Comparison of ENCODE assay signal across 8 cellular contexts in the genomic region with DNA sequence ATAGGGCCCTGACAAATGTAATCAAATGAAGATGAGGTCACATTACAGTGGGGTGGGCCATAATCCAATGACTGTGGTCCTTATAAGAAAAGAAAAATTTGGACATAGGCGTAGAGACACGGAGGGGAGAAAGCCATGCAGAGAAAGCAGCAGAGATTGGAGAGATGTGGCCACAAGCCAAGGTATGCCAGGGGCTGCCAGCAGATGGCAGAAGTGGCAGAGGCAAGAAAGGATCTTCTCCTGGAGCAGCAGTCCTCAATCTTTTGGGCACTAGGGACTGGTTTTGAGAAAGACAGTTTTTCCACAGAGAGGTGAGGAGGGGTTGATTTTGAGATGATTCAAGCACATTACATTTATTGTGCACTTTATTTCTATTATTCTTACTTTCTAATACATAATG.
DNase-seq lines count a peak whose midpoint lies in the region; ATAC-seq, FAIRE-seq and TF ChIP-seq lines count a peak whose summit lies in the region.

No MANE protein-coding gene starts in this region.

- in situ Hi-C loops in GM12878 (cut with MboI): no loop called here

- WGBS in GM12878 (ENCODE audit: insufficient coverage, insufficient replicate concordance, low lambda C conversion rate, missing lambda C conversion rate): 35% methylated on average over 2 of the region's 2 CpGs

- no peaks in the 10 kb centered on the region for H3K36me3 Mint-ChIP-seq in activated naive CD8-positive, alpha-beta T cell treated with anti-CD3 and anti-CD28 coated beads, Interleukin-2, amount 50 U/mL, for 24 hours (ENCODE audit: low read depth)
- H3K36me3 Mint-ChIP-seq in activated naive CD8-positive, alpha-beta T cell treated with anti-CD3 and anti-CD28 coated beads for 36 hours: no peaks in the 10 kb centered on the region

- H3K27me3 Mint-ChIP-seq in activated naive CD8-positive, alpha-beta T cell treated with anti-CD3 and anti-CD28 coated beads, Interleukin-2, amount 50 U/mL, for 24 hours: peaks cover 15% of the 10 kb centered on the region
- peaks cover 28% of the 10 kb centered on the region for H3K27me3 Mint-ChIP-seq in activated naive CD8-positive, alpha-beta T cell treated with anti-CD3 and anti-CD28 coated beads for 36 hours

- TF ChIP-seq EP300 in GM12878 (IDR thresholded peaks at IDR 0.05; ENCODE audit: borderline replicate concordance in 1 of 2, control insufficient read depth in 1 of 2, low read depth in 2 of 2, low read length in 2 of 2): no peak

- H2AFZ ChIP-seq in GM12878 (ENCODE audit: control insufficient read depth, low read depth, low read length): no peak overlapping the region

- peak; percentile 24 to 35 (median 31); a peak in 4 of 6 replicates for TF ChIP-seq CTCF in GM12878 (IDR thresholded peaks at IDR 0.05 in 2 of 3, conservative IDR thresholded peaks at IDR 0.05 in 1 of 3; ENCODE audit: control insufficient read depth in 2 of 3, extremely low read depth in 1 of 3, insufficient read depth in 1 of 3, low read depth in 3 of 3, low read length in 3 of 3)

- intact Hi-C loops in GM12878 (cut with micrococcal nuclease; ENCODE audit: unreplicated experiment): loop anchor here (5.0 kb wide), 1 partner anchor 110 kb away; no protein-coding TSS in a partner anchor

- CTCF ChIA-PET in GM12878 (lab: Yijun Ruan, JAX): no interaction called here

- H3K36me3 ChIP-seq in GM12878 (ENCODE audit: control insufficient read depth in 2 of 2, insufficient read depth in 2 of 2, low read length in 1 of 2): no peaks in the 10 kb centered on the region

- no peaks in the 10 kb centered on the region for H3K79me2 ChIP-seq in GM12878 (ENCODE audit: control insufficient read depth, insufficient read depth, low read length)

- no peak; the same call in 1 of the 2 replicates for TF ChIP-seq RAD21 in GM12878 (IDR thresholded peaks at IDR 0.05; ENCODE audit: insufficient read depth, low read depth, low read length)

- H3K9me3 ChIP-seq in GM12878 (replicated peaks; ENCODE audit: control insufficient read depth, insufficient read depth, low read length): no peaks in the 10 kb centered on the region

- no peaks in the 10 kb centered on the region for H3K4me1 ChIP-seq in GM12878 (ENCODE audit: control insufficient read depth, insufficient read depth, low read length)

- H3K27me3 ChIP-seq in GM12878 (replicated peaks in 1 of 2; ENCODE audit: control insufficient read depth in 2 of 2, insufficient read depth in 2 of 2, low read length in 1 of 2): no peaks in the 10 kb centered on the region

- TF ChIP-seq POLR2A in GM12878 (IDR thresholded peaks at IDR 0.05; ENCODE audit: low read depth, low read length): no peak

- no peak overlapping the region for H3K9ac ChIP-seq in GM12878 (ENCODE audit: control insufficient read depth, insufficient read depth, low read length)

- POLR2A ChIA-PET in GM12878 (lab: Charles Lee): no interaction called here

- FAIRE-seq in GM12878 (lab: Jason Lieb, UNC): no peak

- RAD21 ChIA-PET in GM12878 (lab: Charles Lee; ENCODE audit: unreplicated experiment): no interaction called here

- no peaks in the 10 kb centered on the region for H3K4me1 Mint-ChIP-seq in activated naive CD8-positive, alpha-beta T cell treated with anti-CD3 and anti-CD28 coated beads, Interleukin-2, amount 50 U/mL, for 24 hours
- peaks cover 1% of the 10 kb centered on the region for H3K4me1 Mint-ChIP-seq in activated naive CD8-positive, alpha-beta T cell treated with anti-CD3 and anti-CD28 coated beads for 36 hours

- ATAC-seq in activated naive CD8-positive, alpha-beta T cell treated with anti-CD3 and anti-CD28 coated beads, Interleukin-2, amount 50 U/mL, for 24 hours: no peak
- ATAC-seq in GM12878: no peak
- ATAC-seq in GM19463 (IDR thresholded peaks at IDR 0.05; ENCODE audit: unreplicated experiment): no peak
- no peak for ATAC-seq in HG02763 (IDR thresholded peaks at IDR 0.05; ENCODE audit: unreplicated experiment)

- no peak overlapping the region for H3K27ac Mint-ChIP-seq in activated naive CD8-positive, alpha-beta T cell treated with anti-CD3 and anti-CD28 coated beads, Interleukin-2, amount 50 U/mL, for 24 hours
- H3K27ac Mint-ChIP-seq in activated naive CD8-positive, alpha-beta T cell treated with anti-CD3 and anti-CD28 coated beads for 36 hours: no peak overlapping the region

- no TSS peak for BruUV-seq in GM12878 (replicated peaks; lab: Mats Ljungman, UMichigan)

- DNase-seq in activated naive CD8-positive, alpha-beta T cell treated with anti-CD3 and anti-CD28 coated beads, Interleukin-2, amount 50 U/mL, for 24 hours: peak; percentile 20
- no peak for DNase-seq in activated naive CD8-positive, alpha-beta T cell treated with anti-CD3 and anti-CD28 coated beads for 36 hours
- peak; percentile 16 for DNase-seq in NCI-H1105 (lab: John Stamatoyannopoulos, UW)
- no peak for DNase-seq in GM12878 (ENCODE audit: low read depth, low spot score)
- peak; percentile 11 for DNase-seq in stimulated activated CD8-positive, alpha-beta memory T cell treated with anti-CD3 and anti-CD28 coated beads, Interleukin-12 subunit alpha, Interleukin-12 subunit beta, amount 100 ng/mL, for 1 hour (ENCODE audit: low read depth)
- no peak for DNase-seq in stimulated activated naive CD4-positive, alpha-beta T cell (lab: John Stamatoyannopoulos, UW)

- no peak overlapping the region for H3K4me3 ChIP-seq in GM12878

- no peak overlapping the region for H3K4me3 Mint-ChIP-seq in activated naive CD8-positive, alpha-beta T cell treated with anti-CD3 and anti-CD28 coated beads, Interleukin-2, amount 50 U/mL, for 24 hours
- no peak overlapping the region for H3K4me3 Mint-ChIP-seq in activated naive CD8-positive, alpha-beta T cell treated with anti-CD3 and anti-CD28 coated beads for 36 hours

- H3K27ac ChIP-seq in GM12878 (ENCODE audit: control insufficient read depth, insufficient read depth): no peak overlapping the region

- H3K4me2 ChIP-seq in GM12878 (ENCODE audit: control insufficient read depth, insufficient read depth): no peak overlapping the region

- H4K20me1 ChIP-seq in GM12878 (ENCODE audit: control insufficient read depth, insufficient read depth): no peaks in the 10 kb centered on the region

- SMC1A ChIA-PET in GM12878 (lab: Charles Lee; ENCODE audit: uncharacterized antibody, unreplicated experiment): no interaction called here

- peaks cover 5% of the 10 kb centered on the region for H3K9me3 Mint-ChIP-seq in activated naive CD8-positive, alpha-beta T cell treated with anti-CD3 and anti-CD28 coated beads, Interleukin-2, amount 50 U/mL, for 24 hours
- peaks cover 3% of the 10 kb centered on the region for H3K9me3 Mint-ChIP-seq in activated naive CD8-positive, alpha-beta T cell treated with anti-CD3 and anti-CD28 coated beads for 36 hours

TF ChIP-seq in GM12878, 131 proteins besides CTCF, POLR2A, EP300 and RAD21:
- TF ChIP-seq SIX5 (IDR thresholded peaks at IDR 0.05; ENCODE audit: low read depth, low read length, severe bottlenecking) (no peak), CBX5 (IDR thresholded peaks at IDR 0.05; ENCODE audit: low read depth) (no peak), MTA3 (IDR thresholded peaks at IDR 0.05; ENCODE audit: borderline replicate concordance, low read length) (no peak), NFIC (IDR thresholded peaks at IDR 0.05; ENCODE audit: low read depth, low read length) (no peak), CBX3 (IDR thresholded peaks at IDR 0.05; ENCODE audit: borderline replicate concordance, low read depth) (no peak), JUND (IDR thresholded peaks at IDR 0.05; ENCODE audit: low read depth, low read length) (no peak), IKZF1 (conservative IDR thresholded peaks at IDR 0.05) (no peak)

Comparison
In these comparisons a context has a peak if more than half of its experiments do, and no peak if none do; other contexts are left out.
1. DNase-seq: peak in activated naive CD8-positive, alpha-beta T cell treated with anti-CD3 and anti-CD28 coated beads, Interleukin-2, amount 50 U/mL, for 24 hours (single experiment), NCI-H1105 (single experiment) and stimulated activated CD8-positive, alpha-beta memory T cell treated with anti-CD3 and anti-CD28 coated beads, Interleukin-12 subunit alpha, Interleukin-12 subunit beta, amount 100 ng/mL, for 1 hour (single experiment); none in activated naive CD8-positive, alpha-beta T cell treated with anti-CD3 and anti-CD28 coated beads for 36 hours (single experiment), GM12878 (single experiment) and stimulated activated naive CD4-positive, alpha-beta T cell (0 of 6).